Comparison of ENCODE assay signal across 21 cellular contexts in the genomic region with DNA sequence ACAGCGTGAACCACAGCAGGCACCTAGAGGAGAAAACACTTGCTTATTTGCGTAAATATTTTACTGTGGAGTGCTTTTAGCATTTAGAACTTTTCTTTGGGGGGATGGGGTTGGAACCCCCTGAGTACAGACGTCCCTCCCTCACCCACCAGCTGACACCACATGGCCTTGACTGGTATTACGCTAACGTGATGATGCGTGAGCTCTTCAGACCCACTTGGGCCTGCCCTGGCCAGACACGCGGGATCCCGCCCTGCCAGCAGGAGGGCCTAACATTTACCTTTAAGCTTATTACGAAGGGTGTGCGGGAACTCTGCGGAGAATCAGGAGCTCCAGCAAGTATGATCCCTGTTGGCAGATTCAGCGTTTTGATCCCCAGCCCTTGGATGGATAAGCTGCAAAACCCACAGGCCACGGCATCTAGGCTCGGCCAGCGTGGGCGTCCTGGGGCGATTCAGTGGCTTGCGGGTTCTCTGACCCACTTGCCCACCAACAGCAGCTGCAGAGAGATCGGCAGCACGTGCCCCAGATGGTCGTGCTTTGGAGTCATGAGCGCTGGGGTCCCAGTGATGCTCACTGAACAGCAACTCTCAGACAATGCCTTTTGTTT.
A peak's percentile ranks its signal among the peaks of the same experiment; 100 is the strongest.
DNase-seq lines count a peak whose midpoint lies in the region; ATAC-seq, FAIRE-seq and TF ChIP-seq lines count a peak whose summit lies in the region.
"Had no signal": no experiment of that assay in that cellular context is flagged by ENCODE, and none has a peak within 500 bp of the region (broad histone marks: within the 10 kb centered on the region; RNA-seq: fewer than 3 reads in every experiment).

No MANE protein-coding gene starts in this region.

- no peak overlapping the region for H3K9ac ChIP-seq in iPS-18a (ENCODE audit: low read length)

- no peak overlapping the region for H3K4me3 Mint-ChIP-seq in type B pancreatic cell
- H3K4me3 Mint-ChIP-seq: brain; naive B cell; stimulated activated memory B cell treated with anti-CD40 and anti-IgM and Interleukin-4, amounts not matched to agents 10 μg/mL and 1 μg/mL and 100 μg/mL, for 72 hours had no signal

- H3K36me3 Mint-ChIP-seq in type B pancreatic cell, result peaks cover 15% of the 10 kb centered on the region
- H3K36me3 Mint-ChIP-seq: naive B cell; stimulated activated memory B cell treated with anti-CD40 and anti-IgM and Interleukin-4, amounts not matched to agents 10 μg/mL and 1 μg/mL and 100 μg/mL, for 72 hours had no signal

- WGBS in prostate gland, result 91% methylated on average over 23 of the region's 23 CpGs

- H3K27ac ChIP-seq in iPS-18a (ENCODE audit: low read length) (no peak overlapping the region), prostate gland (no peak overlapping the region)
- H3K27ac ChIP-seq: C4-2B, gastrocnemius medialis, thyroid gland had no signal

- H3K4me1 ChIP-seq in iPS-18a (ENCODE audit: control insufficient read depth, low read depth, low read length), result peaks cover 29% of the 10 kb centered on the region
- H3K4me1 ChIP-seq in prostate gland (replicated peaks), result no peaks in the 10 kb centered on the region
- H3K4me1 ChIP-seq: gastrocnemius medialis, HAP-1, thyroid gland had no signal

- H3K36me3 ChIP-seq in iPS-18a (ENCODE audit: control insufficient read depth, low read depth, low read length), result no peaks in the 10 kb centered on the region
- H3K36me3 ChIP-seq in prostate gland, result no peaks in the 10 kb centered on the region
- H3K36me3 ChIP-seq: gastrocnemius medialis, HAP-1, thyroid gland had no signal

- H3K4me3 ChIP-seq in iPS-18a (ENCODE audit: low read length) (peak overlapping the region; percentile 2), prostate gland (no peak overlapping the region)
- H3K4me3 ChIP-seq: gastrocnemius medialis, HAP-1, lung, thyroid gland had no signal

- H3K9me3 Mint-ChIP-seq in type B pancreatic cell, result no peaks in the 10 kb centered on the region
- H3K9me3 Mint-ChIP-seq: brain; naive B cell; stimulated activated memory B cell treated with anti-CD40 and anti-IgM and Interleukin-4, amounts not matched to agents 10 μg/mL and 1 μg/mL and 100 μg/mL, for 72 hours had no signal

- no peak overlapping the region for H3K27ac Mint-ChIP-seq in type B pancreatic cell
- H3K27ac Mint-ChIP-seq: naive B cell; progenitor cell of endocrine pancreas; stimulated activated memory B cell treated with anti-CD40 and anti-IgM and Interleukin-4, amounts not matched to agents 10 μg/mL and 1 μg/mL and 100 μg/mL, for 72 hours had no signal

- peak; percentile 37 for TF ChIP-seq CTCF in type B pancreatic cell (conservative IDR thresholded peaks at IDR 0.05)
- no peak for TF ChIP-seq CTCF in prostate gland (IDR thresholded peaks at IDR 0.05)

- no peaks in the 10 kb centered on the region for H3K27me3 Mint-ChIP-seq in type B pancreatic cell
- H3K27me3 Mint-ChIP-seq: naive B cell; progenitor cell of endocrine pancreas; stimulated activated memory B cell treated with anti-CD40 and anti-IgM and Interleukin-4, amounts not matched to agents 10 μg/mL and 1 μg/mL and 100 μg/mL, for 72 hours had no signal

- DNase-seq in NCI-H1417 (lab: John Stamatoyannopoulos, UW) (peak in 2 of 3 experiments; percentile 53 to 77), NCI-H1417 treated with DMSO at 0.1 percent for 48 hours (lab: John Stamatoyannopoulos, UW) (no peak), NCI-H69 (lab: John Stamatoyannopoulos, UW) (peak; percentile 38), type B pancreatic cell (ENCODE audit: extremely low spot score, unreplicated experiment) (no peak), GM12892 (ENCODE audit: insufficient read length) (no peak), prostate gland (ENCODE audit: low spot score) (no peak)
- DNase-seq: activated naive CD4-positive, alpha-beta T cell treated with anti-CD3 and anti-CD28 coated beads, Interleukin-2, amount 50 U/mL, for 16 hours; cortex of kidney; gastrocnemius medialis; naive B cell; NCI-H2029; stimulated activated CD4-positive, alpha-beta T cell treated with anti-CD3 and anti-CD28 coated beads, Interleukin-12 subunit alpha, Interleukin-12 subunit beta, amount 100 ng/mL, for 4 hours; thyroid gland had no signal

- ATAC-seq in HG02588 (IDR thresholded peaks at IDR 0.05; ENCODE audit: unreplicated experiment), result no peak
- ATAC-seq: gastrocnemius medialis; stimulated activated memory B cell treated with anti-CD40 and anti-IgM and Interleukin-4, amounts not matched to agents 10 μg/mL and 1 μg/mL and 100 μg/mL, for 72 hours had no signal

- FAIRE-seq in GM12892 (lab: Jason Lieb, UNC), result no peak

- TF ChIP-seq POLR2A in GM12892 (IDR thresholded peaks at IDR 0.05; ENCODE audit: low read depth, low read length), result no peak
- no peak for TF ChIP-seq POLR2A in prostate gland (IDR thresholded peaks at IDR 0.05)

- intact Hi-C loops in prostate gland (cut with DNase I), result no loop called here

- peaks cover 41% of the 10 kb centered on the region for H3K4me1 Mint-ChIP-seq in type B pancreatic cell (ENCODE audit: unreplicated experiment)
- H3K4me1 Mint-ChIP-seq: stimulated activated memory B cell treated with anti-CD40 and anti-IgM and Interleukin-4, amounts not matched to agents 10 μg/mL and 1 μg/mL and 100 μg/mL, for 72 hours had no signal

- no peaks in the 10 kb centered on the region for H3K9me3 ChIP-seq in iPS-18a (ENCODE audit: control insufficient read depth, low read depth, low read length)
- no peaks in the 10 kb centered on the region for H3K9me3 ChIP-seq in prostate gland
- H3K9me3 ChIP-seq: gastrocnemius medialis, HAP-1, thyroid gland had no signal

- H3K27me3 ChIP-seq in iPS-18a (ENCODE audit: control insufficient read depth, insufficient read depth, low read length) (no peaks in the 10 kb centered on the region), prostate gland (replicated peaks; ENCODE audit: insufficient read depth) (no peaks in the 10 kb centered on the region)
- H3K27me3 ChIP-seq: gastrocnemius medialis, thyroid gland had no signal

Comparison
In these comparisons a context has a peak if more than half of its experiments do, and no peak if none do; other contexts are left out.
1. DNase-seq: peak in NCI-H1417 (2 of 3) and NCI-H69 (single experiment); none in NCI-H1417 treated with DMSO at 0.1 percent for 48 hours (single experiment), type B pancreatic cell (single experiment), GM12892 (single experiment) and prostate gland (single experiment).